Comparison of ENCODE assay signal across 8 cellular contexts in genomic region chr16:2147378-2147777, GRCh38. TPM values are rescaled to one million over a fixed set of nuclear protein-coding genes. Genes with fewer than 3 reads are reported as not detected.
DNase-seq lines count a peak whose midpoint lies in the region; ATAC-seq and TF ChIP-seq lines count a peak whose summit lies in the region.
"Had no signal": no experiment of that assay in that cellular context is flagged by ENCODE, and none has a peak within 500 bp of the region (broad histone marks: within the 10 kb centered on the region; RNA-seq: fewer than 3 reads in every experiment).

No MANE protein-coding gene starts in this region.

- ATAC-seq in Panc1 = no peak
- no peak for ATAC-seq in effector memory CD8-positive, alpha-beta T cell (replicated peaks)

- CTCF ChIA-PET in Panc1 (lab: Charles Lee) = no interaction called here
- CTCF ChIA-PET in activated CD4-positive, alpha-beta memory T cell treated with anti-CD3 and anti-CD28 coated beads for 36 hours (lab: Charles Lee) = interaction anchor here (0.7 to 1.0 kb wide), 5 partner anchors 9 to 143 kb away, joined by 3 to 5 read pairs (median 3); partner anchors contain the start of genes NPW, NTHL1 and TSC2

- H3K9me3 Mint-ChIP-seq in effector memory CD8-positive, alpha-beta T cell = no peaks in the 10 kb centered on the region
- H3K9me3 Mint-ChIP-seq in mesothelial cell of epicardium = no peaks in the 10 kb centered on the region
- H3K9me3 Mint-ChIP-seq in activated CD4-positive, alpha-beta memory T cell treated with anti-CD3 and anti-CD28 coated beads for 36 hours = no peaks in the 10 kb centered on the region
- H3K9me3 Mint-ChIP-seq: H9 had no signal

- no peaks in the 10 kb centered on the region for H3K9me3 ChIP-seq in Panc1 (ENCODE audit: control insufficient read depth, insufficient read depth, low read depth, low read length)
- H3K9me3 ChIP-seq in thyroid gland = no peaks in the 10 kb centered on the region
- no peaks in the 10 kb centered on the region for H3K9me3 ChIP-seq in ascending aorta
- no peaks in the 10 kb centered on the region for H3K9me3 ChIP-seq in BE2C

- in situ Hi-C loops in Panc1 (cut with HindIII; ENCODE audit: low pct_unique_long_range_greater_than_20kb, low sequenced_read_pairs) = no loop called here

- H3K4me3 ChIP-seq in Panc1 (ENCODE audit: low read depth in 2 of 2, low read length in 2 of 2) (no peak overlapping the region), thyroid gland (replicated peaks in 1 of 3) (no peak overlapping the region), ascending aorta (no peak overlapping the region), BE2C (ENCODE audit: low read depth, low read length) (no peak overlapping the region)

- H3K36me3 ChIP-seq in Panc1 (ENCODE audit: control insufficient read depth, insufficient read depth, low read length) (no peaks in the 10 kb centered on the region), thyroid gland (no peaks in the 10 kb centered on the region), ascending aorta (peaks cover 0 to 6% of the 10 kb centered on the region in 2 donors), BE2C (peaks cover 12% of the 10 kb centered on the region)

- TF ChIP-seq POLR2A in thyroid gland (IDR thresholded peaks at IDR 0.05) = no peak

- H3K4me1 ChIP-seq in Panc1 (ENCODE audit: control insufficient read depth, insufficient read depth, low read length) = peaks cover 45% of the 10 kb centered on the region
- peaks cover 22 to 38% of the 10 kb centered on the region in 2 donors for H3K4me1 ChIP-seq in thyroid gland
- H3K4me1 ChIP-seq in ascending aorta = peaks cover 6 to 30% of the 10 kb centered on the region in 2 donors
- peaks cover 32% of the 10 kb centered on the region for H3K4me1 ChIP-seq in BE2C

- H3K4me3 Mint-ChIP-seq in effector memory CD8-positive, alpha-beta T cell = peak overlapping the region; percentile 29 to 52
- H3K4me3 Mint-ChIP-seq in mesothelial cell of epicardium = peak overlapping the region; percentile 17
- no peak overlapping the region for H3K4me3 Mint-ChIP-seq in activated CD4-positive, alpha-beta memory T cell treated with anti-CD3 and anti-CD28 coated beads for 36 hours

- no peak overlapping the region for H3K27ac Mint-ChIP-seq in effector memory CD8-positive, alpha-beta T cell
- H3K27ac Mint-ChIP-seq in mesothelial cell of epicardium = no peak overlapping the region
- no peak overlapping the region for H3K27ac Mint-ChIP-seq in activated CD4-positive, alpha-beta memory T cell treated with anti-CD3 and anti-CD28 coated beads for 36 hours
- H3K27ac Mint-ChIP-seq: H9 had no signal

- intact Hi-C loops in Panc1 (cut with micrococcal nuclease; ENCODE audit: unreplicated experiment) = loop anchor here (10.0 kb wide), 1 partner anchor 123 kb away; the partner anchor contains the start of gene NHERF2
- intact Hi-C loops in thyroid gland (cut with DNase I) = no loop called here
- intact Hi-C loops in activated CD4-positive, alpha-beta memory T cell treated with anti-CD3 and anti-CD28 coated beads for 36 hours (cut with micrococcal nuclease) = no loop called here
- intact Hi-C loops in ascending aorta (cut with DNase I) = no loop called here

- H3K36me3 Mint-ChIP-seq in effector memory CD8-positive, alpha-beta T cell (ENCODE audit: insufficient read depth) = peaks cover 3% of the 10 kb centered on the region
- H3K36me3 Mint-ChIP-seq in mesothelial cell of epicardium = peaks cover 4% of the 10 kb centered on the region
- H3K36me3 Mint-ChIP-seq in activated CD4-positive, alpha-beta memory T cell treated with anti-CD3 and anti-CD28 coated beads for 36 hours = peaks cover 12% of the 10 kb centered on the region

- BruUV-seq in Panc1 (replicated peaks; lab: Mats Ljungman, UMichigan) = no TSS peak

- H3K27me3 ChIP-seq in Panc1 (ENCODE audit: control insufficient read depth, insufficient read depth, low read length) (no peaks in the 10 kb centered on the region), thyroid gland (no peaks in the 10 kb centered on the region), ascending aorta (no peaks in the 10 kb centered on the region), BE2C (no peaks in the 10 kb centered on the region)

- WGBS in thyroid gland, 2 donors = 29 to 33% methylated on average over 1 to 6 of the region's 6 CpGs

- peaks cover 7 to 13% of the 10 kb centered on the region in 2 donors for H3K4me1 Mint-ChIP-seq in effector memory CD8-positive, alpha-beta T cell (ENCODE audit: low read depth in 2 of 2)
- H3K4me1 Mint-ChIP-seq in mesothelial cell of epicardium = peaks cover 28% of the 10 kb centered on the region
- peaks cover 23% of the 10 kb centered on the region for H3K4me1 Mint-ChIP-seq in activated CD4-positive, alpha-beta memory T cell treated with anti-CD3 and anti-CD28 coated beads for 36 hours (ENCODE audit: low read depth)

- POLR2A ChIA-PET in Panc1 (lab: Charles Lee) = no interaction called here
- POLR2A ChIA-PET in activated CD4-positive, alpha-beta memory T cell treated with anti-CD3 and anti-CD28 coated beads for 36 hours (lab: Charles Lee) = interaction anchor here (1.2 to 4.8 kb wide), 2 partner anchors 7 to 183 kb away, joined by 5 to 26 read pairs; partner anchors contain the start of genes RPS2 and TRAF7

- no peaks in the 10 kb centered on the region for H3K27me3 Mint-ChIP-seq in effector memory CD8-positive, alpha-beta T cell
- H3K27me3 Mint-ChIP-seq in mesothelial cell of epicardium (ENCODE audit: low read depth) = no peaks in the 10 kb centered on the region
- H3K27me3 Mint-ChIP-seq in activated CD4-positive, alpha-beta memory T cell treated with anti-CD3 and anti-CD28 coated beads for 36 hours = no peaks in the 10 kb centered on the region

- H3K27ac ChIP-seq in Panc1 (ENCODE audit: low read length) = peak overlapping the region; percentile 85
- peak overlapping the region; percentile 79 to 97 (median 87) for H3K27ac ChIP-seq in thyroid gland
- peak overlapping the region in 1 of 2 donors; percentile 55 for H3K27ac ChIP-seq in ascending aorta

- DNase-seq in Panc1 (ENCODE audit: low read depth, low spot score) (no peak), mesothelial cell of epicardium (ENCODE audit: low spot score in 2 of 2, unreplicated experiment in 2 of 2) (no peak), thyroid gland (peak; percentile 89 to 90), ascending aorta (ENCODE audit: low spot score in 2 of 2) (no peak), BE2C (no peak)
- DNase-seq in effector memory CD8-positive, alpha-beta T cell = no peak
- DNase-seq in activated CD4-positive, alpha-beta memory T cell treated with anti-CD3 and anti-CD28 coated beads for 36 hours = no peak

- no peak for TF ChIP-seq CTCF in Panc1 (IDR thresholded peaks at IDR 0.05)
- no peak for TF ChIP-seq CTCF in mesothelial cell of epicardium (IDR thresholded peaks at IDR 0.05; ENCODE audit: unreplicated experiment)
- no peak for TF ChIP-seq CTCF in thyroid gland (IDR thresholded peaks at IDR 0.05)
- TF ChIP-seq CTCF in ascending aorta (IDR thresholded peaks at IDR 0.05) = no peak
- no peak for TF ChIP-seq CTCF in BE2C (IDR thresholded peaks at IDR 0.05; ENCODE audit: low read depth, low read length)

RNA-seq across cellular contexts. Expression of gene RAB26, which starts 1.0 kb away (rescaled TPM):
- 92.2 TPM for total RNA-seq in Panc1 (2021; ENCODE audit: unreplicated experiment)
- polyA plus RNA-seq in Panc1 (2012; ENCODE audit: insufficient read length) = 136 TPM
- total RNA-seq in mesothelial cell of epicardium = 1.1 to 1.5 TPM (median 1.3 TPM) in 3 replicates
- 1 to 10 TPM in 1 of 4 donors, under 1 TPM in 2, not detected in 1; 0.40 to 1.6 (median 0.89) TPM for total RNA-seq in thyroid gland
- under 1 TPM in 1 of 2 experiments, not detected in 1; 0.33 TPM for total RNA-seq in activated CD4-positive, alpha-beta memory T cell treated with anti-CD3 and anti-CD28 coated beads for 36 hours
- total RNA-seq in ascending aorta = not detected
- 9.1 TPM for polyA plus RNA-seq in BE2C (2012; ENCODE audit: insufficient read depth, insufficient read length, low read depth)

RNA-seq across cellular contexts. Expression of gene TRAF7, which starts 8.2 kb away (rescaled TPM):
- total RNA-seq in Panc1 (2021; ENCODE audit: unreplicated experiment) (108 TPM), mesothelial cell of epicardium (63.1 to 68.5 TPM (median 66.1 TPM) in 3 replicates), thyroid gland (10 to 100 TPM; 27.7 to 51.9 (median 41.5) TPM), ascending aorta (39.6 TPM)
- 116 TPM for polyA plus RNA-seq in Panc1 (2012; ENCODE audit: insufficient read length)
- 10 to 100 TPM; 77.1 to 80.3 TPM for total RNA-seq in activated CD4-positive, alpha-beta memory T cell treated with anti-CD3 and anti-CD28 coated beads for 36 hours
- polyA plus RNA-seq in BE2C (2012; ENCODE audit: insufficient read depth, insufficient read length, low read depth) = 126 TPM

RNA-seq across cellular contexts. Expression of gene PKD1, which starts 11.7 kb away (rescaled TPM):
- 279 TPM for total RNA-seq in Panc1 (2021; ENCODE audit: unreplicated experiment)
- 412 TPM for polyA plus RNA-seq in Panc1 (2012; ENCODE audit: insufficient read length)
- 173 to 183 TPM (median 175 TPM) in 3 replicates for total RNA-seq in mesothelial cell of epicardium
- 100 to 1,000 TPM in 1 of 4 donors, 10 to 100 TPM in 3; 66.9 to 153 (median 87.7) TPM for total RNA-seq in thyroid gland
- total RNA-seq in activated CD4-positive, alpha-beta memory T cell treated with anti-CD3 and anti-CD28 coated beads for 36 hours = 10 to 100 TPM; 56.7 to 59.4 TPM
- 551 TPM for total RNA-seq in ascending aorta
- polyA plus RNA-seq in BE2C (2012; ENCODE audit: insufficient read depth, insufficient read length, low read depth) = 375 TPM

RNA-seq across cellular contexts. Expression of gene CASKIN1, which starts 49.0 kb away (rescaled TPM):
- total RNA-seq in Panc1 (2021; ENCODE audit: unreplicated experiment) = 4.5 TPM
- polyA plus RNA-seq in Panc1 (2012; ENCODE audit: insufficient read length) = 2.8 TPM
- 8.9 to 9.8 TPM (median 9.8 TPM) in 3 replicates for total RNA-seq in mesothelial cell of epicardium
- total RNA-seq in thyroid gland = 1 to 10 TPM in 1 of 4 donors, under 1 TPM in 3; 0.13 to 1.2 (median 0.40) TPM
- total RNA-seq in activated CD4-positive, alpha-beta memory T cell treated with anti-CD3 and anti-CD28 coated beads for 36 hours = under 1 TPM; 0.36 to 0.83 TPM
- total RNA-seq in ascending aorta = not detected
- 8.6 TPM for polyA plus RNA-seq in BE2C (2012; ENCODE audit: insufficient read depth, insufficient read length, low read depth)

RNA-seq across cellular contexts. Expression of gene MLST8, which starts 57.9 kb away (rescaled TPM):
- total RNA-seq in Panc1 (2021; ENCODE audit: unreplicated experiment) = 91.1 TPM
- 129 TPM for polyA plus RNA-seq in Panc1 (2012; ENCODE audit: insufficient read length)
- total RNA-seq in mesothelial cell of epicardium = 45.9 to 49.0 TPM (median 47.2 TPM) in 3 replicates
- total RNA-seq in thyroid gland = 10 to 100 TPM; 61.0 to 95.6 (median 63.1) TPM
- 10 to 100 TPM; 49.7 to 50.4 TPM for total RNA-seq in activated CD4-positive, alpha-beta memory T cell treated with anti-CD3 and anti-CD28 coated beads for 36 hours
- total RNA-seq in ascending aorta = 23.7 TPM
- 254 TPM for polyA plus RNA-seq in BE2C (2012; ENCODE audit: insufficient read depth, insufficient read length, low read depth)

Comparison
In these comparisons a context has a peak if more than half of its experiments do, and no peak if none do; other contexts are left out.
1. DNase-seq: peak in thyroid gland (2 of 2); none in Panc1 (single experiment), effector memory CD8-positive, alpha-beta T cell (0 of 3), mesothelial cell of epicardium (0 of 2), activated CD4-positive, alpha-beta memory T cell treated with anti-CD3 and anti-CD28 coated beads for 36 hours (single experiment), ascending aorta (0 of 2) and BE2C (single experiment).
2. RNA of gene RAB26, which starts 1.0 kb away (total RNA-seq): 92.2 TPM in Panc1 (single experiment); 1.1 to 1.5 TPM in mesothelial cell of epicardium, 0.40 to 1.6 TPM in thyroid gland, 0.33 TPM in activated CD4-positive, alpha-beta memory T cell treated with anti-CD3 and anti-CD28 coated beads for 36 hours and not detected in ascending aorta (single experiment); every median in the first group is over 10 times any median in the second.